In the genomic region with DNA sequence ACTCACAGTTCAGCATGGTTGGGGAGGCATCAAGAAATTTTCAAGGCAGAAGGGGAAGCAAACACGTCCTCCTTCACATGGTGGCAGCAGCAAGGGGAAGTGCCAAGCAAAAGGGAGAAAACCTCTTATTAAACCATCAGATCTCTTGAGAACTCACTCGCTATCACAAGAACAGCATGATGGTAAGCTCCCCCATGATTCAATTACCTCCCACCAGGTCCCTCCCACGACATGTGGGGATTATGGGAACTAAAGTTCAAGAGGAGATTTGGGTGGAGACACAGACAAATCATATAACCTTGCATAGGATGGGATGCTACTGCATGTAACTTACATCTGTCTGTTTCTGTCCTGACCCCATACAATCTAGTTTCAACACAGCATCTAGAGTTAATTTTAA, we compare ENCODE assay signal across 32 cellular contexts.
"Had no signal": no experiment of that assay in that cellular context is flagged by ENCODE, and none has a peak within 500 bp of the region (broad histone marks: within the 10 kb centered on the region; RNA-seq: fewer than 3 reads in every experiment).

No MANE protein-coding gene starts in this region.

- H3K4me1 ChIP-seq: adrenal gland, breast epithelium, colonic mucosa, heart left ventricle had no signal

- H3K9me3 ChIP-seq: adrenal gland, breast epithelium, colonic mucosa, heart left ventricle had no signal

- H3K4me3 Mint-ChIP-seq: activated B cell treated with CpG ODN at 0.5 μM for 24 hours; activated CD8-positive, alpha-beta T cell treated with anti-CD3 and anti-CD28 coated beads for 36 hours; activated naive CD4-positive, alpha-beta T cell treated with anti-CD3 and anti-CD28 coated beads, Interleukin-2, amount 50 U/mL, for 24 hours; activated naive CD8-positive, alpha-beta T cell treated with anti-CD3 and anti-CD28 coated beads for 36 hours; activated naive CD8-positive, alpha-beta T cell treated with anti-CD3 and anti-CD28 coated beads, Interleukin-2, amount 50 U/mL, for 24 hours; activated T-cell treated with anti-CD3 and anti-CD28 coated beads, Interleukin-2, amount 50 U/mL, for 4 hours; activated T-helper 17 cell treated with anti-CD3 and anti-CD28 coated beads, Interleukin-2, amount 50 U/mL, for 72 hours; brain; endodermal cell; T-helper 17 cell; T-helper 2 cell treated with Interferon-gamma antibody and Interleukin-4, amounts not matched to agents 5 μg/mL and 100 μg/mL, for 36 hours had no signal

- H3K4me1 Mint-ChIP-seq: activated B cell treated with CpG ODN at 0.5 μM for 24 hours; activated naive CD4-positive, alpha-beta T cell treated with anti-CD3 and anti-CD28 coated beads, Interleukin-2, amount 50 U/mL, for 24 hours; activated naive CD8-positive, alpha-beta T cell treated with anti-CD3 and anti-CD28 coated beads for 36 hours; activated naive CD8-positive, alpha-beta T cell treated with anti-CD3 and anti-CD28 coated beads, Interleukin-2, amount 50 U/mL, for 24 hours; activated T-helper 17 cell treated with anti-CD3 and anti-CD28 coated beads, Interleukin-2, amount 50 U/mL, for 72 hours; endodermal cell; T-helper 17 cell had no signal

- H3K27me3 ChIP-seq: adrenal gland, cardiac muscle cell, colonic mucosa, heart left ventricle had no signal

- H3K27ac ChIP-seq: adrenal gland, breast epithelium, cardiac muscle cell, colonic mucosa, heart left ventricle, WERI-Rb-1 had no signal

- DNase-seq: activated B cell treated with CpG ODN at 0.5 μM for 24 hours; activated CD4-positive, alpha-beta T cell treated with anti-CD3 and anti-CD28 coated beads for 48 hours; activated CD4-positive, alpha-beta T cell treated with anti-CD3 and anti-CD28 coated beads, Interleukin-2, amount 50 U/mL, for 1 hour; activated CD4-positive, alpha-beta T cell treated with anti-CD3 and anti-CD28 coated beads, Interleukin-2, amount 50 U/mL, for 48 hours; activated CD8-positive, alpha-beta memory T cell treated with anti-CD3 and anti-CD28 coated beads for 24 hours; activated CD8-positive, alpha-beta T cell treated with anti-CD3 and anti-CD28 coated beads for 36 hours; activated effector memory CD4-positive, alpha-beta T cell treated with Interleukin-2 at 50 U/mL for 16 hours; activated gamma-delta T cell treated with Interleukin-2 at 50 U/mL for 16 hours; activated naive CD4-positive, alpha-beta T cell treated with Interleukin-2 at 50 U/mL for 16 hours; activated naive CD8-positive, alpha-beta T cell treated with anti-CD3 and anti-CD28 coated beads for 36 hours; activated naive CD8-positive, alpha-beta T cell treated with anti-CD3 and anti-CD28 coated beads, Interleukin-2, amount 50 U/mL, for 24 hours; activated T-cell treated with anti-CD3 and anti-CD28 coated beads, Interleukin-2, amount 50 U/mL, for 4 hours; adrenal gland; amygdala; aorta; central memory CD4-positive, alpha-beta T cell; cerebellar nuclear complex; colonic mucosa; effector memory CD4-positive, alpha-beta T cell; endodermal cell; foreskin fibroblast; heart left ventricle; T-helper 1 cell; T-helper 17 cell; T1000; WERI-Rb-1 had no signal

- H3K27ac Mint-ChIP-seq: activated B cell treated with CpG ODN at 0.5 μM for 24 hours; activated CD8-positive, alpha-beta T cell treated with anti-CD3 and anti-CD28 coated beads for 36 hours; activated naive CD4-positive, alpha-beta T cell treated with anti-CD3 and anti-CD28 coated beads, Interleukin-2, amount 50 U/mL, for 24 hours; activated naive CD8-positive, alpha-beta T cell treated with anti-CD3 and anti-CD28 coated beads for 36 hours; activated naive CD8-positive, alpha-beta T cell treated with anti-CD3 and anti-CD28 coated beads, Interleukin-2, amount 50 U/mL, for 24 hours; activated T-helper 17 cell treated with anti-CD3 and anti-CD28 coated beads, Interleukin-2, amount 50 U/mL, for 72 hours; brain; endodermal cell; T-helper 17 cell; T-helper 2 cell treated with Interferon-gamma antibody and Interleukin-4, amounts not matched to agents 5 μg/mL and 100 μg/mL, for 36 hours had no signal

- H3K9me3 Mint-ChIP-seq: activated B cell treated with CpG ODN at 0.5 μM for 24 hours; activated CD8-positive, alpha-beta T cell treated with anti-CD3 and anti-CD28 coated beads for 36 hours; activated naive CD4-positive, alpha-beta T cell treated with anti-CD3 and anti-CD28 coated beads, Interleukin-2, amount 50 U/mL, for 24 hours; activated naive CD8-positive, alpha-beta T cell treated with anti-CD3 and anti-CD28 coated beads for 36 hours; activated naive CD8-positive, alpha-beta T cell treated with anti-CD3 and anti-CD28 coated beads, Interleukin-2, amount 50 U/mL, for 24 hours; activated T-cell treated with anti-CD3 and anti-CD28 coated beads, Interleukin-2, amount 50 U/mL, for 4 hours; T-helper 2 cell treated with Interferon-gamma antibody and Interleukin-4, amounts not matched to agents 5 μg/mL and 100 μg/mL, for 36 hours had no signal

- H3K36me3 ChIP-seq: adrenal gland, breast epithelium, cardiac muscle cell, colonic mucosa, heart left ventricle, WERI-Rb-1 had no signal

- H3K4me3 ChIP-seq: adrenal gland, breast epithelium, cardiac muscle cell, colonic mucosa, heart left ventricle had no signal

- H3K36me3 Mint-ChIP-seq: activated naive CD4-positive, alpha-beta T cell treated with anti-CD3 and anti-CD28 coated beads, Interleukin-2, amount 50 U/mL, for 24 hours; activated naive CD8-positive, alpha-beta T cell treated with anti-CD3 and anti-CD28 coated beads for 36 hours; brain had no signal

- H3K27me3 Mint-ChIP-seq: activated B cell treated with CpG ODN at 0.5 μM for 24 hours; activated CD8-positive, alpha-beta T cell treated with anti-CD3 and anti-CD28 coated beads for 36 hours; activated naive CD4-positive, alpha-beta T cell treated with anti-CD3 and anti-CD28 coated beads, Interleukin-2, amount 50 U/mL, for 24 hours; activated naive CD8-positive, alpha-beta T cell treated with anti-CD3 and anti-CD28 coated beads for 36 hours; activated naive CD8-positive, alpha-beta T cell treated with anti-CD3 and anti-CD28 coated beads, Interleukin-2, amount 50 U/mL, for 24 hours; activated T-helper 17 cell treated with anti-CD3 and anti-CD28 coated beads, Interleukin-2, amount 50 U/mL, for 72 hours; T-helper 17 cell had no signal
